ENCODE assay signal across 1 cellular context in genomic region chr3:23945903-23946751, GRCh38.
TF ChIP-seq lines count a peak whose summit lies in the region.

No MANE protein-coding gene starts in this region.

TF ChIP-seq in HCT116, 20 proteins besides CTCF, POLR2A, EP300 and RAD21 (continued from another document):
- TF ChIP-seq FOSL1 (IDR thresholded peaks at IDR 0.05; ENCODE audit: low read depth): peak; percentile 28; the same call in 1 of the 2 replicates
- TF ChIP-seq SRF (IDR thresholded peaks at IDR 0.05; ENCODE audit: low read depth): no peak; the same call in 1 of the 2 replicates
- no peak for TF ChIP-seq EZH2phosphoT487 (IDR thresholded peaks at IDR 0.05; ENCODE audit: borderline replicate concordance)
- no peak for TF ChIP-seq ELF1 (IDR thresholded peaks at IDR 0.05; ENCODE audit: borderline replicate concordance, low read depth)
- peak; percentile 85 for TF ChIP-seq SIN3A (IDR thresholded peaks at IDR 0.05; ENCODE audit: low read depth)
- TF ChIP-seq MAX (IDR thresholded peaks at IDR 0.05): peak; percentile 97
- TF ChIP-seq CEBPB (IDR thresholded peaks at IDR 0.05; ENCODE audit: low read depth): peak; percentile 58; the same call in 1 of the 2 replicates
- peak; percentile 68 for TF ChIP-seq POLR2AphosphoS5 (IDR thresholded peaks at IDR 0.05; ENCODE audit: low read depth, low read length)
- TF ChIP-seq ZNF274 (IDR thresholded peaks at IDR 0.05; ENCODE audit: low read depth, low read length): no peak
- TF ChIP-seq REST (IDR thresholded peaks at IDR 0.05; ENCODE audit: low read depth): no peak
- TF ChIP-seq EGR1 (IDR thresholded peaks at IDR 0.05; ENCODE audit: low read depth): peak; percentile 95
- peak; percentile 35; the same call in 1 of the 2 replicates for TF ChIP-seq ZFX (IDR thresholded peaks at IDR 0.05)
